10 cellular contexts compared by ENCODE assay signal in genomic region chr16:28115866-28116265, GRCh38. TPM values are rescaled to one million over a fixed set of nuclear protein-coding genes. Genes with fewer than 3 reads are reported as not detected.
DNase-seq lines count a peak whose midpoint lies in the region; ATAC-seq, FAIRE-seq and TF ChIP-seq lines count a peak whose summit lies in the region.
"Not testable (repeated sequence)": the region's sequence is repeated elsewhere in the genome, so short reads cannot be mapped to it uniquely, and the experiment has no call there.
"Had no signal": no experiment of that assay in that cellular context is flagged by ENCODE, and none has a peak within 500 bp of the region (broad histone marks: within the 10 kb centered on the region; RNA-seq: fewer than 3 reads in every experiment).

No MANE protein-coding gene starts in this region.

- H3K36me3 Mint-ChIP-seq in CD4-positive, CD25-positive, alpha-beta regulatory T cell: peaks cover 56% of the 10 kb centered on the region
- peaks cover 13 to 26% of the 10 kb centered on the region in 2 donors for H3K36me3 Mint-ChIP-seq in activated T-cell treated with anti-CD3 and anti-CD28 coated beads, Interleukin-2, amount 50 U/mL, for 72 hours (ENCODE audit: insufficient read depth in 2 of 2)
- H3K36me3 Mint-ChIP-seq in activated naive CD8-positive, alpha-beta T cell: peaks cover 13% of the 10 kb centered on the region
- H3K36me3 Mint-ChIP-seq in memory B cell: peaks cover 38% of the 10 kb centered on the region
- H3K36me3 Mint-ChIP-seq in natural killer cell: peaks cover 14% of the 10 kb centered on the region
- H3K36me3 Mint-ChIP-seq in stimulated activated naive B cell treated with anti-CD40 and anti-IgM and Interleukin-4, amounts not matched to agents 10 μg/mL and 1 μg/mL and 100 μg/mL, for 72 hours: peaks cover 55 to 58% of the 10 kb centered on the region in 2 donors

- H3K4me3 ChIP-seq in CD4-positive, CD25-positive, alpha-beta regulatory T cell (ENCODE audit: low read depth, low read length); KMS-11 (IDR thresholded peaks at IDR 0.05; ENCODE audit: insufficient read depth, low read depth, low read length); bronchial epithelial cell (ENCODE audit: low read depth, low read length): not testable (repeated sequence)

- not testable (repeated sequence) for H3K27me3 Mint-ChIP-seq in CD4-positive, CD25-positive, alpha-beta regulatory T cell; activated T-cell treated with anti-CD3 and anti-CD28 coated beads, Interleukin-2, amount 50 U/mL, for 72 hours (ENCODE audit: low read depth); activated naive CD8-positive, alpha-beta T cell; memory B cell; natural killer cell (ENCODE audit: low read depth in 2 of 2); stimulated activated naive B cell treated with anti-CD40 and anti-IgM and Interleukin-4, amounts not matched to agents 10 μg/mL and 1 μg/mL and 100 μg/mL, for 72 hours

- H3K27ac Mint-ChIP-seq in CD4-positive, CD25-positive, alpha-beta regulatory T cell: peak overlapping the region in 2 of 3 donors; percentile 49 to 69
- H3K27ac Mint-ChIP-seq in activated T-cell treated with anti-CD3 and anti-CD28 coated beads, Interleukin-2, amount 50 U/mL, for 72 hours: peak overlapping the region; percentile 38
- peak overlapping the region; percentile 50 for H3K27ac Mint-ChIP-seq in activated naive CD8-positive, alpha-beta T cell
- H3K27ac Mint-ChIP-seq in memory B cell (peak overlapping the region; percentile 70), natural killer cell (peak overlapping the region; percentile 33 to 45)
- peak overlapping the region; percentile 87 for H3K27ac Mint-ChIP-seq in stimulated activated naive B cell treated with anti-CD40 and anti-IgM and Interleukin-4, amounts not matched to agents 10 μg/mL and 1 μg/mL and 100 μg/mL, for 72 hours

- H3K4me2 ChIP-seq in KMS-11: peak overlapping the region; percentile 3; the same call in 1 of the 2 replicates

- not testable (repeated sequence) for TF ChIP-seq CTCF in KMS-11 (conservative IDR thresholded peaks at IDR 0.05; ENCODE audit: low read depth, low read length); bronchial epithelial cell (IDR thresholded peaks at IDR 0.05; ENCODE audit: insufficient read depth, low read length, severe bottlenecking); natural killer cell (IDR thresholded peaks at IDR 0.05)

- H3K4me3 Mint-ChIP-seq in CD4-positive, CD25-positive, alpha-beta regulatory T cell; activated T-cell treated with anti-CD3 and anti-CD28 coated beads, Interleukin-2, amount 50 U/mL, for 72 hours; activated naive CD8-positive, alpha-beta T cell; memory B cell; natural killer cell; stimulated activated naive B cell treated with anti-CD40 and anti-IgM and Interleukin-4, amounts not matched to agents 10 μg/mL and 1 μg/mL and 100 μg/mL, for 72 hours: not testable (repeated sequence)

- H4K20me1 ChIP-seq in KMS-11 (ENCODE audit: insufficient read depth): not testable (repeated sequence)

- H2AFZ ChIP-seq in KMS-11 (ENCODE audit: low read depth): not testable (repeated sequence)

- H3K79me2 ChIP-seq in KMS-11 (ENCODE audit: insufficient read depth, low read depth): peaks cover 11% of the 10 kb centered on the region; the same call in 1 of the 2 replicates

- FAIRE-seq in bronchial epithelial cell (lab: Jason Lieb, UNC): peak; percentile 32

- ATAC-seq in CD4-positive, CD25-positive, alpha-beta regulatory T cell (ENCODE audit: low read depth in 2 of 2); activated T-cell treated with anti-CD3 and anti-CD28 coated beads, Interleukin-2, amount 50 U/mL, for 72 hours (replicated peaks in 1 of 2); memory B cell (ENCODE audit: low read depth); natural killer cell; stimulated activated naive B cell treated with anti-CD40 and anti-IgM and Interleukin-4, amounts not matched to agents 10 μg/mL and 1 μg/mL and 100 μg/mL, for 72 hours (replicated peaks): not testable (repeated sequence)

- H3K27ac ChIP-seq in CD4-positive, CD25-positive, alpha-beta regulatory T cell (ENCODE audit: insufficient read depth, low read length, poor library complexity, severe bottlenecking): not testable (repeated sequence)
- H3K27ac ChIP-seq in KMS-11: peak overlapping the region; percentile 18; the same call in 1 of the 2 replicates

- peaks cover 89% of the 10 kb centered on the region for H3K36me3 ChIP-seq in CD4-positive, CD25-positive, alpha-beta regulatory T cell (ENCODE audit: control insufficient read depth, insufficient read depth, low read length)
- not testable (repeated sequence) for H3K36me3 ChIP-seq in KMS-11 (ENCODE audit: insufficient read depth)
- peaks cover 17% of the 10 kb centered on the region for H3K36me3 ChIP-seq in bronchial epithelial cell (ENCODE audit: control insufficient read depth, insufficient read depth, low read length)

- H3K27me3 ChIP-seq in CD4-positive, CD25-positive, alpha-beta regulatory T cell (ENCODE audit: control insufficient read depth, insufficient read depth, low read length); KMS-11 (ENCODE audit: insufficient read depth, low read depth); bronchial epithelial cell (ENCODE audit: control insufficient read depth, insufficient read depth, low read length): not testable (repeated sequence)

- not testable (repeated sequence) for H3K4me1 ChIP-seq in CD4-positive, CD25-positive, alpha-beta regulatory T cell (ENCODE audit: control insufficient read depth, insufficient read depth, low read length, poor library complexity, severe bottlenecking)
- peaks cover 74% of the 10 kb centered on the region for H3K4me1 ChIP-seq in KMS-11 (ENCODE audit: low read depth, poor library complexity, severe bottlenecking)

- peaks cover 0 to 16% (median 2%) of the 10 kb centered on the region in 4 donors for H3K4me1 Mint-ChIP-seq in CD4-positive, CD25-positive, alpha-beta regulatory T cell
- H3K4me1 Mint-ChIP-seq in activated T-cell treated with anti-CD3 and anti-CD28 coated beads, Interleukin-2, amount 50 U/mL, for 72 hours (ENCODE audit: low read depth): peaks cover 10% of the 10 kb centered on the region
- H3K4me1 Mint-ChIP-seq in activated naive CD8-positive, alpha-beta T cell (ENCODE audit: low read depth); memory B cell; natural killer cell; stimulated activated naive B cell treated with anti-CD40 and anti-IgM and Interleukin-4, amounts not matched to agents 10 μg/mL and 1 μg/mL and 100 μg/mL, for 72 hours: not testable (repeated sequence)

- DNase-seq in CD4-positive, CD25-positive, alpha-beta regulatory T cell; activated T-cell treated with anti-CD3 and anti-CD28 coated beads, Interleukin-2, amount 50 U/mL, for 72 hours; bronchial epithelial cell (ENCODE audit: low read depth); memory B cell (ENCODE audit: low spot score in 2 of 2); natural killer cell; stimulated activated naive B cell treated with anti-CD40 and anti-IgM and Interleukin-4, amounts not matched to agents 10 μg/mL and 1 μg/mL and 100 μg/mL, for 72 hours: not testable (repeated sequence)

- not testable (repeated sequence) for H3K9me3 Mint-ChIP-seq in CD4-positive, CD25-positive, alpha-beta regulatory T cell; activated T-cell treated with anti-CD3 and anti-CD28 coated beads, Interleukin-2, amount 50 U/mL, for 72 hours; activated naive CD8-positive, alpha-beta T cell (ENCODE audit: low read depth); memory B cell; natural killer cell; stimulated activated naive B cell treated with anti-CD40 and anti-IgM and Interleukin-4, amounts not matched to agents 10 μg/mL and 1 μg/mL and 100 μg/mL, for 72 hours

- H3K9me3 ChIP-seq in CD4-positive, CD25-positive, alpha-beta regulatory T cell (ENCODE audit: control insufficient read depth in 2 of 2, low read length in 2 of 2): not testable (repeated sequence)

- H3K9ac ChIP-seq in KMS-11: not testable (repeated sequence)

- intact Hi-C loops in natural killer cell (cut with micrococcal nuclease): not testable (repeated sequence)

RNA-seq across cellular contexts. Expression of gene GSG1L, which starts 52.4 kb away (rescaled TPM):
- total RNA-seq in CD4-positive, CD25-positive, alpha-beta regulatory T cell: not detected
- polyA plus RNA-seq in CD4-positive, CD25-positive, alpha-beta regulatory T cell: under 1 TPM in 1 of 4 donors, not detected in 3; 0.15 TPM
- not detected for total RNA-seq in activated T-cell treated with anti-CD3 and anti-CD28 coated beads, Interleukin-2, amount 50 U/mL, for 72 hours
- total RNA-seq in bronchial epithelial cell (under 0.01 TPM in 1 of 2 replicates, not detected in the other), natural killer cell (under 1 TPM in 1 of 3 donors, not detected in 2; 0.25 TPM)
- total RNA-seq: CD4-positive, alpha-beta memory T cell; GM23248 had no signal
- polyA plus RNA-seq: GM23248 had no signal
